Comparison of ENCODE assay signal across 8 cellular contexts in genomic region chr1:208793946-208794345, GRCh38.
"Had no signal": no experiment of that assay in that cellular context is flagged by ENCODE, and none has a peak within 500 bp of the region (broad histone marks: within the 10 kb centered on the region; RNA-seq: fewer than 3 reads in every experiment).

No MANE protein-coding gene starts in this region.

- DNase-seq: GM23248, H9, HCEC 1CT, KBM-7 had no signal

- H3K4me3 ChIP-seq: GM23248 had no signal

- FAIRE-seq: H1, H54, HTR-8/SVneo had no signal

- H3K27ac ChIP-seq: GM23248, KMS-11 had no signal

- H3K4me2 ChIP-seq: KMS-11 had no signal

- H2AFZ ChIP-seq: GM23248 had no signal

- H3K9ac ChIP-seq: GM23248, KMS-11 had no signal
